Comparison of ENCODE assay signal across 8 cellular contexts in the genomic region with DNA sequence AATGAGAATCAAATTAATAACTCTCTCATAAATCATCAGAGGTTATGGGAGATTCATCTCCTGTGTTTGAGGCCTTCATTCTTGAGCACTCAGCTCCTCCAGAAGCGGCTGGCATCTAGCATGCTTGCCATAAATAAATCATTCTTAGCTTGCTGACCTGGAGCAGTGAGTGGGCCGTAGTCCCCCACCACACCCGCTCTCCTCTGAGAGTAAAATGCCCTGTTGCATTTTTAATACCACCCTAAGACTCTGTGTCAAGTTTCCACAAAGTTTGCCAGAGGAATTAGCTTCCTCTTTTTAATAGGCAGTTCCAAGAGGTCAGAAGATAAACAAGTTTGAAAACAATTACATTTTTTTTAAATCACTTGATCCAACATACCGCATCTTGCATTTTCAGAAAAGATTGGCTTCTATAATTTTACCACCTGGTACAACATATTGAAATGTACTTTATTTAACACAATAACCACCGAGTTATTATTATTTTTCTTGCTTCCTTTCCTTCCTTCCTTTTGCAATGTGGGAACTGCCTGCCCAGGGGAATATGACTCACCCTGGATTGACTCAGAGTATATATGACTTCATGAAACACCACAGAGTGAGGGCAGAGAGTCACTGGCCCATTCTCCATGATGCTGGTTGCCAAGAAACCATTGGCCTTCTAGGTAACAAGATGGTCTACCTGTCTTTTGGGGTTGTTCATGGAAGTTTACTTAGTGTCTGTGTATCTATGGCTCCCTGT. TPM values are rescaled to one million over a fixed set of nuclear protein-coding genes. Genes with fewer than 3 reads are reported as not detected.
DNase-seq lines count a peak whose midpoint lies in the region; ATAC-seq and TF ChIP-seq lines count a peak whose summit lies in the region.

No MANE protein-coding gene starts in this region.

- no peaks in the 10 kb centered on the region for H3K9me3 ChIP-seq in hepatocyte (ENCODE audit: low read depth)
- no peaks in the 10 kb centered on the region for H3K9me3 ChIP-seq in thoracic aorta

- H3K27ac Mint-ChIP-seq in activated T-helper 17 cell treated with anti-CD3 and anti-CD28 coated beads, Interleukin-2, amount 50 U/mL, for 72 hours, result peak overlapping the region; percentile 60

- peak; percentile 42 for DNase-seq in activated CD4-positive, alpha-beta T cell treated with anti-CD3 and anti-CD28 coated beads for 48 hours
- DNase-seq in activated CD4-positive, alpha-beta T cell treated with anti-CD3 and anti-CD28 coated beads for 4 hours, result no peak
- DNase-seq in hepatocyte (ENCODE audit: low spot score) (peak; percentile 70), thoracic aorta (ENCODE audit: low spot score) (peak; percentile 24)

- H3K4me1 ChIP-seq in hepatocyte (ENCODE audit: insufficient read depth), result peaks cover 9% of the 10 kb centered on the region
- H3K4me1 ChIP-seq in thoracic aorta (ENCODE audit: control insufficient read depth in 1 of 2, low read depth in 2 of 2), result peaks cover 5 to 10% of the 10 kb centered on the region in 2 donors

- ATAC-seq in activated T-helper 17 cell treated with anti-CD3 and anti-CD28 coated beads, Interleukin-2, amount 50 U/mL, for 72 hours (replicated peaks), result peak; percentile 94
- ATAC-seq in thoracic aorta (ENCODE audit: insufficient number of reproducible peaks, low FRiP score, low read depth) (peak; percentile 91), GM19397 (IDR thresholded peaks at IDR 0.05; ENCODE audit: unreplicated experiment) (no peak), HG03342 (IDR thresholded peaks at IDR 0.05; ENCODE audit: unreplicated experiment) (no peak), HG03039 (IDR thresholded peaks at IDR 0.05; ENCODE audit: unreplicated experiment) (no peak)

- WGBS in hepatocyte (ENCODE audit: low lambda C conversion rate, missing lambda C conversion rate), result 59% methylated on average over 5 of the region's 5 CpGs

- no peaks in the 10 kb centered on the region for H3K36me3 Mint-ChIP-seq in activated T-helper 17 cell treated with anti-CD3 and anti-CD28 coated beads, Interleukin-2, amount 50 U/mL, for 72 hours (ENCODE audit: low read depth)

- no peaks in the 10 kb centered on the region for H3K79me2 ChIP-seq in hepatocyte

- no peaks in the 10 kb centered on the region for H3K9me3 Mint-ChIP-seq in activated T-helper 17 cell treated with anti-CD3 and anti-CD28 coated beads, Interleukin-2, amount 50 U/mL, for 72 hours

- H3K36me3 ChIP-seq in hepatocyte (replicated peaks; ENCODE audit: insufficient read depth, low read depth), result no peaks in the 10 kb centered on the region
- H3K36me3 ChIP-seq in thoracic aorta, result no peaks in the 10 kb centered on the region

- H3K27me3 Mint-ChIP-seq in activated T-helper 17 cell treated with anti-CD3 and anti-CD28 coated beads, Interleukin-2, amount 50 U/mL, for 72 hours, result no peaks in the 10 kb centered on the region

- H3K4me3 ChIP-seq in hepatocyte, result no peak overlapping the region
- no peak overlapping the region for H3K4me3 ChIP-seq in thoracic aorta

- H3K27me3 ChIP-seq in hepatocyte, result no peaks in the 10 kb centered on the region
- H3K27me3 ChIP-seq in thoracic aorta (replicated peaks; ENCODE audit: insufficient read depth), result no peaks in the 10 kb centered on the region

- no peak overlapping the region for H3K4me3 Mint-ChIP-seq in activated T-helper 17 cell treated with anti-CD3 and anti-CD28 coated beads, Interleukin-2, amount 50 U/mL, for 72 hours

- no peak overlapping the region for H3K4me2 ChIP-seq in hepatocyte

- H3K4me1 Mint-ChIP-seq in activated T-helper 17 cell treated with anti-CD3 and anti-CD28 coated beads, Interleukin-2, amount 50 U/mL, for 72 hours, result peaks cover 5% of the 10 kb centered on the region

- no peaks in the 10 kb centered on the region for H4K20me1 ChIP-seq in hepatocyte (ENCODE audit: insufficient read depth, poor library complexity, severe bottlenecking)

- no peak overlapping the region for H2AFZ ChIP-seq in hepatocyte

- peak overlapping the region; percentile 71 for H3K27ac ChIP-seq in hepatocyte
- H3K27ac ChIP-seq in thoracic aorta, result peak overlapping the region in 1 of 2 donors; percentile 61

- TF ChIP-seq CTCF in hepatocyte (IDR thresholded peaks at IDR 0.05; ENCODE audit: poor library complexity) (no peak), thoracic aorta (IDR thresholded peaks at IDR 0.05) (no peak)

- H3K9me2 ChIP-seq in hepatocyte (replicated peaks; ENCODE audit: insufficient read depth), result no peaks in the 10 kb centered on the region

RNA-seq across cellular contexts. Expression of gene CLIC5, which starts 29.4 kb away (rescaled TPM):
- 10 to 100 TPM; 10.6 to 10.7 TPM for total RNA-seq in activated T-helper 17 cell treated with anti-CD3 and anti-CD28 coated beads, Interleukin-2, amount 50 U/mL, for 72 hours
- total RNA-seq in hepatocyte, result 12.1 and 12.9 TPM in 2 replicates
- 6.0 and 10.1 TPM in 2 replicates for polyA plus RNA-seq in hepatocyte
- 1 to 10 TPM; 2.2 to 2.6 TPM for total RNA-seq in thoracic aorta

Comparison
In these comparisons a context has a peak if more than half of its experiments do, and no peak if none do; other contexts are left out.
1. DNase-seq: peak in activated CD4-positive, alpha-beta T cell treated with anti-CD3 and anti-CD28 coated beads for 48 hours (single experiment), hepatocyte (single experiment) and thoracic aorta (single experiment); none in activated CD4-positive, alpha-beta T cell treated with anti-CD3 and anti-CD28 coated beads for 4 hours (0 of 2).
2. ATAC-seq: peak in activated T-helper 17 cell treated with anti-CD3 and anti-CD28 coated beads, Interleukin-2, amount 50 U/mL, for 72 hours (single experiment) and thoracic aorta (single experiment); none in GM19397 (single experiment), HG03342 (single experiment) and HG03039 (single experiment).